In genomic region chr5:169152946-169153345, GRCh38 we compare ENCODE assay signal across 29 cellular contexts.
"Had no signal": no experiment of that assay in that cellular context is flagged by ENCODE, and none has a peak within 500 bp of the region (broad histone marks: within the 10 kb centered on the region; RNA-seq: fewer than 3 reads in every experiment).

No MANE protein-coding gene starts in this region.

- H3K4me2 ChIP-seq: KMS-11, PC-9 had no signal

- DNase-seq: activated CD4-positive, alpha-beta memory T cell treated with anti-CD3 and anti-CD28 coated beads, Interleukin-2, amount 10 ng/mL, durations not matched to agents 7 days and 5 days; activated CD4-positive, alpha-beta T cell treated with anti-CD3 and anti-CD28 coated beads for 1 hour; activated CD4-positive, alpha-beta T cell treated with anti-CD3 and anti-CD28 coated beads for 48 hours; activated CD4-positive, CD25-positive, alpha-beta regulatory T cell; activated effector memory CD4-positive, alpha-beta T cell treated with anti-CD3 and anti-CD28 coated beads, Interleukin-2, amount 50 U/mL, for 16 hours; activated naive CD4-positive, alpha-beta T cell; activated naive CD4-positive, alpha-beta T cell treated with anti-CD3 and anti-CD28 coated beads, Interleukin-2, amount 50 U/mL, for 16 hours; activated naive CD8-positive, alpha-beta T cell treated with anti-CD3 and anti-CD28 coated beads for 36 hours; activated T-cell treated with anti-CD3 and anti-CD28 coated beads, Interleukin-2, amount 50 U/mL, for 1 hour; activated T-cell treated with anti-CD3 and anti-CD28 coated beads, Interleukin-2, amount 50 U/mL, for 72 hours; amniotic stem cell; aorta; brain microvascular endothelial cell; MM.1S; MV-4-11; NCI-H1092; NCI-H1436 treated with DMSO at 0.1 percent for 48 hours; NCI-H1694 treated with DMSO at 0.1 percent for 48 hours; NCI-H2029; NCI-H345; NCI-H524 treated with DMSO at 0.1 percent for 48 hours; PC-9; SIG-M5; T1000; WERI-Rb-1 had no signal

- H3K27ac Mint-ChIP-seq: activated CD4-positive, alpha-beta memory T cell treated with anti-CD3 and anti-CD28 coated beads, Interleukin-2, amount 10 ng/mL, durations not matched to agents 7 days and 5 days; activated naive CD8-positive, alpha-beta T cell treated with anti-CD3 and anti-CD28 coated beads for 36 hours; activated T-cell treated with anti-CD3 and anti-CD28 coated beads, Interleukin-2, amount 50 U/mL, for 72 hours; activated T-helper 17 cell treated with anti-CD3 and anti-CD28 coated beads, Interleukin-2, amount 50 U/mL, for 72 hours had no signal

- H2AFZ ChIP-seq: PC-9 had no signal

- H3K27me3 ChIP-seq: brain microvascular endothelial cell had no signal

- H3K4me1 Mint-ChIP-seq: activated CD4-positive, alpha-beta memory T cell treated with anti-CD3 and anti-CD28 coated beads, Interleukin-2, amount 10 ng/mL, durations not matched to agents 7 days and 5 days; activated naive CD8-positive, alpha-beta T cell treated with anti-CD3 and anti-CD28 coated beads for 36 hours; activated T-helper 17 cell treated with anti-CD3 and anti-CD28 coated beads, Interleukin-2, amount 50 U/mL, for 72 hours; central memory CD8-positive, alpha-beta T cell had no signal

- ATAC-seq: activated T-cell treated with anti-CD3 and anti-CD28 coated beads, Interleukin-2, amount 50 U/mL, for 72 hours; activated T-helper 17 cell treated with anti-CD3 and anti-CD28 coated beads, Interleukin-2, amount 50 U/mL, for 72 hours had no signal

- H3K9ac ChIP-seq: KMS-11 had no signal

- H3K36me3 Mint-ChIP-seq: activated naive CD8-positive, alpha-beta T cell treated with anti-CD3 and anti-CD28 coated beads for 36 hours had no signal

- H3K9me3 Mint-ChIP-seq: activated CD4-positive, alpha-beta memory T cell treated with anti-CD3 and anti-CD28 coated beads, Interleukin-2, amount 10 ng/mL, durations not matched to agents 7 days and 5 days; central memory CD8-positive, alpha-beta T cell had no signal

- H3K4me3 Mint-ChIP-seq: activated CD4-positive, alpha-beta memory T cell treated with anti-CD3 and anti-CD28 coated beads, Interleukin-2, amount 10 ng/mL, durations not matched to agents 7 days and 5 days; activated naive CD8-positive, alpha-beta T cell treated with anti-CD3 and anti-CD28 coated beads for 36 hours; activated T-cell treated with anti-CD3 and anti-CD28 coated beads, Interleukin-2, amount 50 U/mL, for 72 hours; activated T-helper 17 cell treated with anti-CD3 and anti-CD28 coated beads, Interleukin-2, amount 50 U/mL, for 72 hours; central memory CD8-positive, alpha-beta T cell had no signal

- H3K4me3 ChIP-seq: PC-9 had no signal

- H3K27ac ChIP-seq: brain microvascular endothelial cell, KMS-11, PC-9, RWPE1, WERI-Rb-1 had no signal

- H3K27me3 Mint-ChIP-seq: activated T-helper 17 cell treated with anti-CD3 and anti-CD28 coated beads, Interleukin-2, amount 50 U/mL, for 72 hours had no signal

- H3K36me3 ChIP-seq: brain microvascular endothelial cell, WERI-Rb-1 had no signal
